In genomic region chrX:115912372-115912897, GRCh38 we compare ENCODE assay signal across 1 cellular context.
TF ChIP-seq lines count a peak whose summit lies in the region.

No MANE protein-coding gene starts in this region.

TF ChIP-seq in WTC11, 78 proteins besides CTCF, POLR2A, EP300 and RAD21 (continued from another document):
- TF ChIP-seq, protein P1, sequence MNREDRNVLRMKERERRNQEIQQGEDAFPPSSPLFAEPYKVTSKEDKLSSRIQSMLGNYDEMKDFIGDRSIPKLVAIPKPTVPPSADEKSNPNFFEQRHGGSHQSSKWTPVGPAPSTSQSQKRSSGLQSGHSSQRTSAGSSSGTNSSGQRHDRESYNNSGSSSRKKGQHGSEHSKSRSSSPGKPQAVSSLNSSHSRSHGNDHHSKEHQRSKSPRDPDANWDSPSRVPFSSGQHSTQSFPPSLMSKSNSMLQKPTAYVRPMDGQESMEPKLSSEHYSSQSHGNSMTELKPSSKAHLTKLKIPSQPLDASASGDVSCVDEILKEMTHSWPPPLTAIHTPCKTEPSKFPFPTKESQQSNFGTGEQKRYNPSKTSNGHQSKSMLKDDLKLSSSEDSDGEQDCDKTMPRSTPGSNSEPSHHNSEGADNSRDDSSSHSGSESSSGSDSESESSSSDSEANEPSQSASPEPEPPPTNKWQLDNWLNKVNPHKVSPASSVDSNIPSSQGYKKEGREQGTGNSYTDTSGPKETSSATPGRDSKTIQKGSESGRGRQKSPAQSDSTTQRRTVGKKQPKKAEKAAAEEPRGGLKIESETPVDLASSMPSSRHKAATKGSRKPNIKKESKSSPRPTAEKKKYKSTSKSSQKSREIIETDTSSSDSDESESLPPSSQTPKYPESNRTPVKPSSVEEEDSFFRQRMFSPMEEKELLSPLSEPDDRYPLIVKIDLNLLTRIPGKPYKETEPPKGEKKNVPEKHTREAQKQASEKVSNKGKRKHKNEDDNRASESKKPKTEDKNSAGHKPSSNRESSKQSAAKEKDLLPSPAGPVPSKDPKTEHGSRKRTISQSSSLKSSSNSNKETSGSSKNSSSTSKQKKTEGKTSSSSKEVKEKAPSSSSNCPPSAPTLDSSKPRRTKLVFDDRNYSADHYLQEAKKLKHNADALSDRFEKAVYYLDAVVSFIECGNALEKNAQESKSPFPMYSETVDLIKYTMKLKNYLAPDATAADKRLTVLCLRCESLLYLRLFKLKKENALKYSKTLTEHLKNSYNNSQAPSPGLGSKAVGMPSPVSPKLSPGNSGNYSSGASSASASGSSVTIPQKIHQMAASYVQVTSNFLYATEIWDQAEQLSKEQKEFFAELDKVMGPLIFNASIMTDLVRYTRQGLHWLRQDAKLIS (CRISPR knock-in tag; IDR thresholded peaks at IDR 0.05; ENCODE audit: borderline replicate concordance): no peak
- TF ChIP-seq AR (CRISPR knock-in tag; IDR thresholded peaks at IDR 0.05) (no peak), ZNF416 (CRISPR knock-in tag; IDR thresholded peaks at IDR 0.05) (no peak), ZMAT4 (CRISPR knock-in tag; IDR thresholded peaks at IDR 0.05) (no peak), FOXJ3 (CRISPR knock-in tag; IDR thresholded peaks at IDR 0.05; ENCODE audit: borderline replicate concordance) (no peak), ATF6 (CRISPR knock-in tag; IDR thresholded peaks at IDR 0.05) (no peak)
- TF ChIP-seq, protein P2, sequence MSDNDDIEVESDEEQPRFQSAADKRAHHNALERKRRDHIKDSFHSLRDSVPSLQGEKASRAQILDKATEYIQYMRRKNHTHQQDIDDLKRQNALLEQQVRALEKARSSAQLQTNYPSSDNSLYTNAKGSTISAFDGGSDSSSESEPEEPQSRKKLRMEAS (CRISPR knock-in tag; IDR thresholded peaks at IDR 0.05): no peak
- TF ChIP-seq, protein P3, sequence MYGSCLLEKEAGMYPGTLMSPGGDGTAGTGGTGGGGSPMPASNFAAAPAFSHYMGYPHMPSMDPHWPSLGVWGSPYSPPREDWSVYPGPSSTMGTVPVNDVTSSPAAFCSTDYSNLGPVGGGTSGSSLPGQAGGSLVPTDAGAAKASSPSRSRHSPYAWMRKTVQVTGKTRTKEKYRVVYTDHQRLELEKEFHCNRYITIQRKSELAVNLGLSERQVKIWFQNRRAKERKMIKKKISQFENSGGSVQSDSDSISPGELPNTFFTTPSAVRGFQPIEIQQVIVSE (CRISPR knock-in tag; IDR thresholded peaks at IDR 0.05; ENCODE audit: borderline replicate concordance): no peak
- TF ChIP-seq, protein P4, sequence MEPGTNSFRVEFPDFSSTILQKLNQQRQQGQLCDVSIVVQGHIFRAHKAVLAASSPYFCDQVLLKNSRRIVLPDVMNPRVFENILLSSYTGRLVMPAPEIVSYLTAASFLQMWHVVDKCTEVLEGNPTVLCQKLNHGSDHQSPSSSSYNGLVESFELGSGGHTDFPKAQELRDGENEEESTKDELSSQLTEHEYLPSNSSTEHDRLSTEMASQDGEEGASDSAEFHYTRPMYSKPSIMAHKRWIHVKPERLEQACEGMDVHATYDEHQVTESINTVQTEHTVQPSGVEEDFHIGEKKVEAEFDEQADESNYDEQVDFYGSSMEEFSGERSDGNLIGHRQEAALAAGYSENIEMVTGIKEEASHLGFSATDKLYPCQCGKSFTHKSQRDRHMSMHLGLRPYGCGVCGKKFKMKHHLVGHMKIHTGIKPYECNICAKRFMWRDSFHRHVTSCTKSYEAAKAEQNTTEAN (CRISPR knock-in tag; IDR thresholded peaks at IDR 0.05): no peak
